15 cellular contexts compared by ENCODE assay signal in the genomic region with DNA sequence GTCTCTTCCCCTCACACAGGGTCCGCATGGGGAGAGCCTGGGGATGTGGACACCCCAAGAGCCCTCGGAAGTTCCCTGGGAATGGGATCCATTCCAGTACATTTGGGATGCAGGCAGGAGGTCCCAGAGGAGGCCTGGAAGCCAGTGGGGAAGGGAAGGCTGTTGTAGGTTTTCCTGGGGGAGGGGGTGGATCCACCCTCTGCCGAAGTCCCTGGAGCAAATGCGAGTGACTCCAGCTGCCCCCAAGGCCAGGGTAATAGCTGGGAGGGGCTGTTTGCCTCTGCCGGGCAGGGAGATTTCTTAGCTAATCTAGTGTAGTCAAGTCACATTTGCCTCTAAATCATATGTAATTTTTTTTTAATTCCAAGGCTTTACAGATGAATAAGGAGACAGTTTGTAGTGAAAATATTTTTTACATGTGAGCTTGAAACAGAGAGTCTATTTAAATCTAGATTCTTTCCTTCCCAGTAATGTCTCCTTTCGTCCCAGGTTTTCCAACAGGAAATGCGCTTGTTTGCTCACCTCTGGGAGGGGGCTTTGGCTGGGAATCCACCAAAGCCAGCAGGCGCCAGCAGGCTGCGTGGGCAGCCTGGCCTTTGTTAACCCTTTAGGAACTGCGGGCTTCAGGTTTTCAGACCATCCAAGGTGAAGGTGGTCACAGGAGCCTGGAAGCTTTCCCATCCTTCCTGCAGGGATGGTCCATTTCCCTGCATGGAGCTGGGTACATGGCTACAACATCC. TPM values are rescaled to one million over a fixed set of nuclear protein-coding genes. Genes with fewer than 3 reads are reported as not detected.
DNase-seq lines count a peak whose midpoint lies in the region; ATAC-seq and TF ChIP-seq lines count a peak whose summit lies in the region.
"Had no signal": no experiment of that assay in that cellular context is flagged by ENCODE, and none has a peak within 500 bp of the region (broad histone marks: within the 10 kb centered on the region; RNA-seq: fewer than 3 reads in every experiment).

No MANE protein-coding gene starts in this region.

- H3K4me1 ChIP-seq in endodermal cell (ENCODE audit: control insufficient read depth, insufficient read depth, low read length): peaks cover 13% of the 10 kb centered on the region

- 11 to 16% methylated on average over 3 to 10 of the region's 10 CpGs for WGBS in endodermal cell (ENCODE audit: insufficient coverage in 1 of 2, insufficient read length in 1 of 2), 2 experiments

- no peaks in the 10 kb centered on the region for H3K27me3 ChIP-seq in endodermal cell (ENCODE audit: control insufficient read depth, insufficient read depth, low read length, poor library complexity, severe bottlenecking)

- H3K4me3 Mint-ChIP-seq in endodermal cell: peak overlapping the region; percentile 37
- H3K4me3 Mint-ChIP-seq in type B pancreatic cell: peak overlapping the region; percentile 52
- H3K4me3 Mint-ChIP-seq: activated CD4-positive, alpha-beta T cell treated with anti-CD3 and anti-CD28 coated beads for 36 hours; activated T-cell treated with anti-CD3 and anti-CD28 coated beads, Interleukin-2, amount 50 U/mL, for 72 hours; dendritic cell treated with granulocyte-macrophage colony-stimulating factor and Interleukin-4, amounts not matched to agents 40 ng/mL and 50 ng/mL, for 4 days had no signal

- H3K36me3 Mint-ChIP-seq in endodermal cell (ENCODE audit: low read depth) (no peaks in the 10 kb centered on the region), type B pancreatic cell (no peaks in the 10 kb centered on the region)

- H3K4me1 Mint-ChIP-seq in endodermal cell (peaks cover 21% of the 10 kb centered on the region), type B pancreatic cell (ENCODE audit: unreplicated experiment) (peaks cover 37% of the 10 kb centered on the region)

- H3K27ac Mint-ChIP-seq in endodermal cell (peak overlapping the region; percentile 95), type B pancreatic cell (no peak overlapping the region)
- H3K27ac Mint-ChIP-seq: activated CD4-positive, alpha-beta T cell treated with anti-CD3 and anti-CD28 coated beads for 36 hours; activated T-cell treated with anti-CD3 and anti-CD28 coated beads, Interleukin-2, amount 50 U/mL, for 72 hours; dendritic cell treated with granulocyte-macrophage colony-stimulating factor and Interleukin-4, amounts not matched to agents 40 ng/mL and 50 ng/mL, for 4 days had no signal

- H3K4me3 ChIP-seq in endodermal cell (ENCODE audit: low read length): peak overlapping the region; percentile 10
- H3K4me3 ChIP-seq: thoracic aorta had no signal

- TF ChIP-seq CTCF in endodermal cell (conservative IDR thresholded peaks at IDR 0.05) (no peak), type B pancreatic cell (conservative IDR thresholded peaks at IDR 0.05) (no peak)

- no peaks in the 10 kb centered on the region for H3K9me3 Mint-ChIP-seq in endodermal cell
- no peaks in the 10 kb centered on the region for H3K9me3 Mint-ChIP-seq in type B pancreatic cell
- H3K9me3 Mint-ChIP-seq: activated T-cell treated with anti-CD3 and anti-CD28 coated beads, Interleukin-2, amount 50 U/mL, for 72 hours; dendritic cell treated with granulocyte-macrophage colony-stimulating factor and Interleukin-4, amounts not matched to agents 40 ng/mL and 50 ng/mL, for 4 days had no signal

- ATAC-seq in GM21515 (IDR thresholded peaks at IDR 0.05; ENCODE audit: unreplicated experiment): no peak
- ATAC-seq: activated CD4-positive, alpha-beta T cell treated with anti-CD3 and anti-CD28 coated beads for 36 hours; activated T-cell treated with anti-CD3 and anti-CD28 coated beads, Interleukin-2, amount 50 U/mL, for 72 hours had no signal

- H3K9me3 ChIP-seq in endodermal cell (ENCODE audit: control insufficient read depth, low read length): no peaks in the 10 kb centered on the region
- H3K9me3 ChIP-seq: thoracic aorta had no signal

- DNase-seq in NCI-H82 (lab: John Stamatoyannopoulos, UW) (peak; percentile 18), NCI-H82 treated with DMSO at 0.1 percent for 48 hours (lab: John Stamatoyannopoulos, UW; ENCODE audit: unreplicated experiment) (no peak), NCI-H526 treated with DMSO at 0.1 percent for 48 hours (lab: John Stamatoyannopoulos, UW) (peak; percentile 46), endodermal cell (peak; percentile 84), type B pancreatic cell (ENCODE audit: extremely low spot score, unreplicated experiment) (no peak), activated T-cell treated with anti-CD3 and anti-CD28 coated beads for 4 hours (no peak), NOMO-1 treated with DMSO at 0.1 percent for 48 hours (lab: John Stamatoyannopoulos, UW; ENCODE audit: unreplicated experiment) (no peak)
- DNase-seq: activated CD4-positive, alpha-beta T cell treated with anti-CD3 and anti-CD28 coated beads for 36 hours; amygdala; T-helper 1 cell had no signal

- H3K27ac ChIP-seq in endodermal cell (ENCODE audit: low read depth, low read length): no peak overlapping the region
- H3K27ac ChIP-seq: parathyroid adenoma, thoracic aorta had no signal

- H3K27me3 Mint-ChIP-seq in endodermal cell (ENCODE audit: insufficient read depth): no peaks in the 10 kb centered on the region
- H3K27me3 Mint-ChIP-seq in type B pancreatic cell: no peaks in the 10 kb centered on the region
- H3K27me3 Mint-ChIP-seq: activated CD4-positive, alpha-beta T cell treated with anti-CD3 and anti-CD28 coated beads for 36 hours had no signal

- H3K9ac ChIP-seq in endodermal cell (ENCODE audit: extremely low read depth, low read length, poor library complexity, severe bottlenecking): no peak overlapping the region
- H3K9ac ChIP-seq: parathyroid adenoma had no signal

- H3K36me3 ChIP-seq in endodermal cell (ENCODE audit: control insufficient read depth, insufficient read depth, low read length): no peaks in the 10 kb centered on the region
- H3K36me3 ChIP-seq: thoracic aorta had no signal

RNA-seq across cellular contexts. Expression of a gene that starts 26.8 kb away (rescaled TPM):
- total RNA-seq in endodermal cell: 1 to 10 TPM; 1.9 to 2.6 TPM
- 0.39 TPM for polyA plus RNA-seq in endodermal cell (2013, experiment 1 of 2)
- 0.58 TPM for polyA plus RNA-seq in endodermal cell (2013, experiment 2 of 2)
- total RNA-seq in type B pancreatic cell (ENCODE audit: low replicate concordance): 5.4 and 6.9 TPM in 2 replicates

RNA-seq across cellular contexts. Expression of a gene that starts 43.7 kb away (rescaled TPM):
- total RNA-seq in endodermal cell: 1 to 10 TPM; 3.2 to 4.6 TPM
- polyA plus RNA-seq in endodermal cell (2013, experiment 1 of 2): 1.4 TPM
- 1.6 TPM for polyA plus RNA-seq in endodermal cell (2013, experiment 2 of 2)
- 0.52 and 4.4 TPM in 2 replicates for total RNA-seq in type B pancreatic cell (ENCODE audit: low replicate concordance)
- total RNA-seq: activated CD4-positive, alpha-beta T cell treated with anti-CD3 and anti-CD28 coated beads for 36 hours; activated T-cell treated with anti-CD3 and anti-CD28 coated beads, Interleukin-2, amount 50 U/mL, for 72 hours had no signal

Comparison
In these comparisons a context has a peak if more than half of its experiments do, and no peak if none do; other contexts are left out.
1. DNase-seq: peak in NCI-H82 (single experiment), NCI-H526 treated with DMSO at 0.1 percent for 48 hours (single experiment) and endodermal cell (single experiment); none in NCI-H82 treated with DMSO at 0.1 percent for 48 hours (single experiment), type B pancreatic cell (single experiment), activated T-cell treated with anti-CD3 and anti-CD28 coated beads for 4 hours (single experiment) and NOMO-1 treated with DMSO at 0.1 percent for 48 hours (single experiment).